Comparison of ENCODE assay signal across 8 cellular contexts in the genomic region with DNA sequence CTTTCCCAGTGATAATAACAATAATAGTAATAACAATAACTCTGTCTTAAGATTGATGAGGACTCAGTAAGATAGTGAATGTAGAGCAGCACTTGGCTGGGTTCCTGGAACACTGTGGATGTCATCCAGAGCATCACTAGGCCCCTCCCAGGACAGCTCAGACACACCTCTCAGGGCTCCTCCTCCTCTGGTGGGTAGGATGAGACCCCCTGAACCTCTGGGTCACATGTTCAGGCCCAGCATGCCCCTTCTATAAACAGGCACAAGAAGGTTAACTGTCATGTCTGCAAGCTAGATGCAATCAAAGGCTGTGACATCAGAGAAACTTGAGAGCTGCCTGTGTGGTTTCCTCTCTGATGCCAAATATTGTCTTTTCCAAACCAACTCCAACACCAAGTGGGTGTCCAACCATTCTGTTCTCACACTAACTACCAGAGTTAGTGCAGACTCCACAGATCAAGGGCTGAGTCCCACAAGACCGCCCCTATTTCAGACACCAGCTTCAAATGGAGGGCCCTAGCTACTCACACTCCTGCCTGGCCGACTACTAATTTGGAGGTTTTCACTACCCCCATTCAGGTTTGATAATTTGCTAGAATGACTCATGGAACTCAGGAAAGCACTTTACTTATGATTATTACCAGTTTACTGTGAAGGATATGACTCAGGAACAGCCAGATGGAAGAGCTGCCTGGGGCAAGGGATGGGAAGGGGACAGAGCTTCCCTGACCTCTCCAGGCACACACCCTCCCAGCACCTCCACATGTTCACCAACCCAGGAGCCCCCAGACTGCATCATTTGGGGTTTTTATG.
DNase-seq lines count a peak whose midpoint lies in the region; ATAC-seq and TF ChIP-seq lines count a peak whose summit lies in the region.

No MANE protein-coding gene starts in this region.

- TF ChIP-seq CTCF in epithelial cell of esophagus (IDR thresholded peaks at IDR 0.05; ENCODE audit: insufficient read depth, low read depth, low read length, missing control alignments) (no peak), GM13977 (IDR thresholded peaks at IDR 0.05; ENCODE audit: extremely low read depth, insufficient read depth, missing control alignments) (no peak)

- DNase-seq in NCI-H2107 treated with DMSO at 0.1 percent for 48 hours (lab: John Stamatoyannopoulos, UW; ENCODE audit: unreplicated experiment) = peak; percentile 66
- no peak for DNase-seq in NCI-H2107 (lab: John Stamatoyannopoulos, UW)
- DNase-seq in epithelial cell of esophagus (ENCODE audit: low read depth) = peak; percentile 93
- peak; percentile 6 to 37 (median 7) for DNase-seq in stimulated activated CD4-positive, alpha-beta T cell treated with anti-CD3 and anti-CD28 coated beads, Interleukin-1b, Interleukin-23, amount 100 ng/mL, for 24 hours (ENCODE audit: low read depth in 4 of 4, low spot score in 1 of 4)
- no peak for DNase-seq in GM13977 (ENCODE audit: low spot score)
- DNase-seq in Kasumi-1 (lab: John Stamatoyannopoulos, UW) = no peak

- H3K4me3 ChIP-seq in epithelial cell of esophagus (ENCODE audit: low read length) = no peak overlapping the region

- in situ Hi-C loops in GM13977 (cut with MboI; ENCODE audit: low pct_unique_long_range_greater_than_20kb, low sequenced_read_pairs, unreplicated experiment) = no loop called here

- peak; percentile 85 for ATAC-seq in SK-N-SH treated with all-trans-retinoic acid at 6 μM for 48 hours
- no peak for ATAC-seq in GM21367 (IDR thresholded peaks at IDR 0.05; ENCODE audit: unreplicated experiment)

TF ChIP-seq in SK-N-SH treated with all-trans-retinoic acid at 6 μM for 48 hours, 23 proteins besides CTCF, POLR2A, EP300 and RAD21:
- no peak for TF ChIP-seq ZNF70 (CRISPR knock-in tag; IDR thresholded peaks at IDR 0.05)
- TF ChIP-seq ZNF8 (CRISPR knock-in tag; IDR thresholded peaks at IDR 0.05) = no peak
- TF ChIP-seq ISL1 (CRISPR knock-in tag; IDR thresholded peaks at IDR 0.05) = peak; percentile 39; the same call in 1 of the 2 replicates

Comparison
In these comparisons a context has a peak if more than half of its experiments do, and no peak if none do; other contexts are left out.
1. DNase-seq: peak in NCI-H2107 treated with DMSO at 0.1 percent for 48 hours (single experiment), epithelial cell of esophagus (single experiment) and stimulated activated CD4-positive, alpha-beta T cell treated with anti-CD3 and anti-CD28 coated beads, Interleukin-1b, Interleukin-23, amount 100 ng/mL, for 24 hours (4 of 4); none in NCI-H2107 (single experiment), GM13977 (single experiment) and Kasumi-1 (0 of 2).